In genomic region chr7:96707901-96708774, GRCh38 we compare ENCODE assay signal across 8 cellular contexts. TPM values are rescaled to one million over a fixed set of nuclear protein-coding genes. Genes with fewer than 3 reads are reported as not detected.
DNase-seq lines count a peak whose midpoint lies in the region; TF ChIP-seq lines count a peak whose summit lies in the region.

No MANE protein-coding gene starts in this region.

- POLR2A ChIA-PET in AG04450 (lab: Yijun Ruan, JAX) = interaction anchor here (0.6 kb wide), 1 partner anchor 1884 kb away, joined by 3 read pairs; no protein-coding TSS in a partner anchor
- POLR2A ChIA-PET in MCF 10A (lab: Yijun Ruan, JAX) = interaction anchor here (0.6 to 0.7 kb wide), 2 partner anchors 313 to 403 kb away, joined by 3 read pairs; no protein-coding TSS in a partner anchor

- H3K4me1 Mint-ChIP-seq in MCF 10A (ENCODE audit: insufficient read depth, unreplicated experiment) = peaks cover 10% of the 10 kb centered on the region

- no peak overlapping the region for H3K9ac ChIP-seq in HUES6 (ENCODE audit: low read length)

- H3K4me3 ChIP-seq in AG04450 (ENCODE audit: low read depth, low read length) (peak overlapping the region; percentile 90), HUES6 (ENCODE audit: low read depth, low read length) (peak overlapping the region; percentile 83), mesodermal cell (ENCODE audit: extremely low read depth, insufficient read depth, low read length, poor library complexity, severe bottlenecking) (peak overlapping the region; percentile 78), uterus (peak overlapping the region in 1 of 2 donors; percentile 75)

- H3K36me3 ChIP-seq in HUES6 (ENCODE audit: control insufficient read depth, insufficient read depth, low read length) (peaks cover 28% of the 10 kb centered on the region), mesodermal cell (ENCODE audit: control insufficient read depth, insufficient read depth, low read length) (peaks cover 12% of the 10 kb centered on the region), uterus (no peaks in the 10 kb centered on the region)

- peak overlapping the region; percentile 99 for H3K27ac Mint-ChIP-seq in MCF 10A (ENCODE audit: low read depth, unreplicated experiment)

- DNase-seq in AG04450 (ENCODE audit: low read depth, low spot score) (no peak), MCF 10A (ENCODE audit: unreplicated experiment) (no peak), AG08396 (ENCODE audit: low spot score) (no peak), uterus (no peak), NCI-H2171 (lab: John Stamatoyannopoulos, UW) (no peak), iPS-NIHi7 (ENCODE audit: extremely low spot score) (no peak)

- no peaks in the 10 kb centered on the region for H3K9me3 Mint-ChIP-seq in MCF 10A (ENCODE audit: unreplicated experiment)

- CTCF ChIA-PET in AG04450 (lab: Charles Lee) = interaction anchor here (0.6 to 1.4 kb wide), 4 partner anchors 11 to 792 kb away, joined by 3 to 5 read pairs (median 4); no protein-coding TSS in a partner anchor
- CTCF ChIA-PET in MCF 10A (lab: Yijun Ruan, JAX) = interaction anchor here (0.7 to 1.1 kb wide), 2 partner anchors 309 to 318 kb away, joined by 3 read pairs; no protein-coding TSS in a partner anchor

- no peak overlapping the region for H3K27ac ChIP-seq in AG04450 (ENCODE audit: low read depth, low read length)
- H3K27ac ChIP-seq in HUES6 (ENCODE audit: low read depth, low read length) = no peak overlapping the region
- no peak overlapping the region for H3K27ac ChIP-seq in mesodermal cell (ENCODE audit: low read depth, low read length, severe bottlenecking)
- no peak overlapping the region for H3K27ac ChIP-seq in uterus

- TF ChIP-seq POLR2A in uterus (IDR thresholded peaks at IDR 0.05) = no peak

- H3K4me1 ChIP-seq in HUES6 (ENCODE audit: control insufficient read depth, insufficient read depth, low read length) (peaks cover 7% of the 10 kb centered on the region; the same call in 1 of the 2 replicates), mesodermal cell (ENCODE audit: control insufficient read depth, insufficient read depth, low read length, poor library complexity, severe bottlenecking) (peaks cover 3% of the 10 kb centered on the region), uterus (peaks cover 0 to 6% of the 10 kb centered on the region in 2 donors)

- no CpG with 5 or more reads among the region's 4 CpGs for WGBS in mesodermal cell (ENCODE audit: insufficient coverage in 2 of 2), 2 experiments

- intact Hi-C loops in MCF 10A (cut with micrococcal nuclease) = loop anchor here (5.0 kb wide), 3 partner anchors 161 to 319 kb away; no protein-coding TSS in a partner anchor
- intact Hi-C loops in uterus (cut with DNase I; ENCODE audit: low total_unique reads) = no loop called here

- peaks cover 8% of the 10 kb centered on the region for H3K36me3 Mint-ChIP-seq in MCF 10A (ENCODE audit: insufficient read depth, unreplicated experiment)

- H3K27me3 Mint-ChIP-seq in MCF 10A (ENCODE audit: insufficient read depth, unreplicated experiment) = no peaks in the 10 kb centered on the region

- H3K9me3 ChIP-seq in AG04450 (ENCODE audit: control insufficient read depth, insufficient read depth, low read length) (no peaks in the 10 kb centered on the region; the same call in 1 of the 2 replicates), HUES6 (ENCODE audit: control insufficient read depth, insufficient read depth, low read depth, low read length) (peaks cover 9% of the 10 kb centered on the region), mesodermal cell (ENCODE audit: control insufficient read depth, low read length) (no peaks in the 10 kb centered on the region), uterus (no peaks in the 10 kb centered on the region)

- no peak for TF ChIP-seq CTCF in AG04450 (IDR thresholded peaks at IDR 0.05; ENCODE audit: low read depth, low read length)
- TF ChIP-seq CTCF in MCF 10A (IDR thresholded peaks at IDR 0.05; ENCODE audit: unreplicated experiment) = no peak
- TF ChIP-seq CTCF in uterus (IDR thresholded peaks at IDR 0.05) = no peak

- no TSS peak for BruUV-seq in MCF 10A (replicated peaks; lab: Mats Ljungman, UMichigan)

- H3K27me3 ChIP-seq in AG04450 (ENCODE audit: control insufficient read depth, insufficient read depth, low read length) (no peaks in the 10 kb centered on the region), HUES6 (ENCODE audit: control insufficient read depth, insufficient read depth, low read length) (no peaks in the 10 kb centered on the region), uterus (no peaks in the 10 kb centered on the region)

- peak overlapping the region; percentile 92 for H3K4me3 Mint-ChIP-seq in MCF 10A (ENCODE audit: unreplicated experiment)

RNA-seq across cellular contexts. Expression of gene SEM1, which starts 1.5 kb away (rescaled TPM):
- polyA plus RNA-seq in AG04450 (2011; rRNA removed) = 121 and 153 TPM in 2 replicates
- polyA minus RNA-seq in AG04450 (2011; rRNA and poly(A)+ RNA removed) = 18.5 and 21.4 TPM in 2 replicates
- 70.3 and 80.2 TPM in 2 replicates for total RNA-seq in MCF 10A (2022)
- 171 TPM for polyA plus RNA-seq in mesodermal cell (2013, experiment 1 of 2)
- polyA plus RNA-seq in mesodermal cell (2013, experiment 2 of 2) = 160 TPM
- 10 to 100 TPM in 3 of 4 donors, 1 to 10 TPM in 1; 3.3 to 39.2 (median 27.8) TPM for total RNA-seq in uterus
